Comparison of ENCODE assay signal across 3 cellular contexts in the genomic region with DNA sequence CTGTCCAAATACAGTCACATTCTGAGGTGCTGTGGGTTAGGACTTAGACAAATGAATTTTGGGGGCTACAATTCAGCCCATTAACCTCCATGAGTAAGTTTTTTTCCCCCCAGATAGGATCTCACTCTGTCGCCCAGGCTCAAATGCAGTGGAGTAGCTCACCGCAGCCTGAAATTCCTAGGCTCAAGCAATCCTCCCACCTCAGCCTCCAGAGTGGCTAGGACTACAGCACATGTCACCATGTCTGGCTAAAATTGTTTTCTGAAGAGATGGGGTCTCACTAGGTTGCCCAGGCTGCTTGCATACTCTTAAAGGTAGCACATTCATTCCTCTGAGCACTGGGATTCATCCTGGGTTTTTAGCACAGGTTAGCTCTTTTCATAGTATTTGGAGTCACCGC.
TF ChIP-seq lines count a peak whose summit lies in the region.

No MANE protein-coding gene starts in this region.

TF ChIP-seq in HepG2, 621 proteins besides CTCF, POLR2A, EP300 and RAD21:
- TF ChIP-seq, protein P1, sequence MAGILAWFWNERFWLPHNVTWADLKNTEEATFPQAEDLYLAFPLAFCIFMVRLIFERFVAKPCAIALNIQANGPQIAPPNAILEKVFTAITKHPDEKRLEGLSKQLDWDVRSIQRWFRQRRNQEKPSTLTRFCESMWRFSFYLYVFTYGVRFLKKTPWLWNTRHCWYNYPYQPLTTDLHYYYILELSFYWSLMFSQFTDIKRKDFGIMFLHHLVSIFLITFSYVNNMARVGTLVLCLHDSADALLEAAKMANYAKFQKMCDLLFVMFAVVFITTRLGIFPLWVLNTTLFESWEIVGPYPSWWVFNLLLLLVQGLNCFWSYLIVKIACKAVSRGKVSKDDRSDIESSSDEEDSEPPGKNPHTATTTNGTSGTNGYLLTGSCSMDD (CRISPR knock-in tag; IDR thresholded peaks at IDR 0.05): no peak
- TF ChIP-seq FOXJ3 (CRISPR knock-in tag; IDR thresholded peaks at IDR 0.05; ENCODE audit: borderline replicate concordance): no peak
- TF ChIP-seq STAG1 (CRISPR knock-in tag; IDR thresholded peaks at IDR 0.05): no peak
- no peak for TF ChIP-seq MTF2 (CRISPR knock-in tag; IDR thresholded peaks at IDR 0.05; ENCODE audit: borderline replicate concordance)
- no peak for TF ChIP-seq ZFP62 (CRISPR knock-in tag; IDR thresholded peaks at IDR 0.05)
- TF ChIP-seq, protein P2, sequence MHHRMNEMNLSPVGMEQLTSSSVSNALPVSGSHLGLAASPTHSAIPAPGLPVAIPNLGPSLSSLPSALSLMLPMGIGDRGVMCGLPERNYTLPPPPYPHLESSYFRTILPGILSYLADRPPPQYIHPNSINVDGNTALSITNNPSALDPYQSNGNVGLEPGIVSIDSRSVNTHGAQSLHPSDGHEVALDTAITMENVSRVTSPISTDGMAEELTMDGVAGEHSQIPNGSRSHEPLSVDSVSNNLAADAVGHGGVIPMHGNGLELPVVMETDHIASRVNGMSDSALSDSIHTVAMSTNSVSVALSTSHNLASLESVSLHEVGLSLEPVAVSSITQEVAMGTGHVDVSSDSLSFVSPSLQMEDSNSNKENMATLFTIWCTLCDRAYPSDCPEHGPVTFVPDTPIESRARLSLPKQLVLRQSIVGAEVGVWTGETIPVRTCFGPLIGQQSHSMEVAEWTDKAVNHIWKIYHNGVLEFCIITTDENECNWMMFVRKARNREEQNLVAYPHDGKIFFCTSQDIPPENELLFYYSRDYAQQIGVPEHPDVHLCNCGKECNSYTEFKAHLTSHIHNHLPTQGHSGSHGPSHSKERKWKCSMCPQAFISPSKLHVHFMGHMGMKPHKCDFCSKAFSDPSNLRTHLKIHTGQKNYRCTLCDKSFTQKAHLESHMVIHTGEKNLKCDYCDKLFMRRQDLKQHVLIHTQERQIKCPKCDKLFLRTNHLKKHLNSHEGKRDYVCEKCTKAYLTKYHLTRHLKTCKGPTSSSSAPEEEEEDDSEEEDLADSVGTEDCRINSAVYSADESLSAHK (CRISPR knock-in tag; IDR thresholded peaks at IDR 0.05; ENCODE audit: borderline replicate concordance): no peak
- 0 out of 2 replicates have a peak, but pooled peaks have one; percentile 48 for TF ChIP-seq POLR2AphosphoS2 (IDR thresholded peaks at IDR 0.05; ENCODE audit: low read depth, low read length)

TF ChIP-seq in HEK293, 187 proteins besides CTCF, POLR2A, EP300 and RAD21:
- TF ChIP-seq ZNF121 (tag by site-specific recombination; IDR thresholded peaks at IDR 0.05): peak; percentile 96
- TF ChIP-seq, protein P3, sequence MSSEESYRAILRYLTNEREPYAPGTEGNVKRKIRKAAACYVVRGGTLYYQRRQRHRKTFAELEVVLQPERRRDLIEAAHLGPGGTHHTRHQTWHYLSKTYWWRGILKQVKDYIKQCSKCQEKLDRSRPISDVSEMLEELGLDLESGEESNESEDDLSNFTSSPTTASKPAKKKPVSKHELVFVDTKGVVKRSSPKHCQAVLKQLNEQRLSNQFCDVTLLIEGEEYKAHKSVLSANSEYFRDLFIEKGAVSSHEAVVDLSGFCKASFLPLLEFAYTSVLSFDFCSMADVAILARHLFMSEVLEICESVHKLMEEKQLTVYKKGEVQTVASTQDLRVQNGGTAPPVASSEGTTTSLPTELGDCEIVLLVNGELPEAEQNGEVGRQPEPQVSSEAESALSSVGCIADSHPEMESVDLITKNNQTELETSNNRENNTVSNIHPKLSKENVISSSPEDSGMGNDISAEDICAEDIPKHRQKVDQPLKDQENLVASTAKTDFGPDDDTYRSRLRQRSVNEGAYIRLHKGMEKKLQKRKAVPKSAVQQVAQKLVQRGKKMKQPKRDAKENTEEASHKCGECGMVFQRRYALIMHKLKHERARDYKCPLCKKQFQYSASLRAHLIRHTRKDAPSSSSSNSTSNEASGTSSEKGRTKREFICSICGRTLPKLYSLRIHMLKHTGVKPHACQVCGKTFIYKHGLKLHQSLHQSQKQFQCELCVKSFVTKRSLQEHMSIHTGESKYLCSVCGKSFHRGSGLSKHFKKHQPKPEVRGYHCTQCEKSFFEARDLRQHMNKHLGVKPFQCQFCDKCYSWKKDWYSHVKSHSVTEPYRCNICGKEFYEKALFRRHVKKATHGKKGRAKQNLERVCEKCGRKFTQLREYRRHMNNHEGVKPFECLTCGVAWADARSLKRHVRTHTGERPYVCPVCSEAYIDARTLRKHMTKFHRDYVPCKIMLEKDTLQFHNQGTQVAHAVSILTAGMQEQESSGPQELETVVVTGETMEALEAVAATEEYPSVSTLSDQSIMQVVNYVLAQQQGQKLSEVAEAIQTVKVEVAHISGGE (tag by site-specific recombination; conservative IDR thresholded peaks at IDR 0.05; ENCODE audit: low read depth): no peak

TF ChIP-seq in GM12878, 131 proteins besides CTCF, POLR2A, EP300 and RAD21:
- TF ChIP-seq CREM (IDR thresholded peaks at IDR 0.05; ENCODE audit: low read depth) (no peak), GABPA (IDR thresholded peaks at IDR 0.05; ENCODE audit: low read depth) (no peak)
TF ChIP-seq in GM12878: peak in this region for 0.
